ENCODE assay signal across 1 cellular context in genomic region chr2:176455865-176456291, GRCh38.
TF ChIP-seq lines count a peak whose summit lies in the region.

No MANE protein-coding gene starts in this region.

TF ChIP-seq in IMR-90, 13 proteins besides CTCF, POLR2A, EP300 and RAD21 (continued from another document):
- no peak for TF ChIP-seq USF2 (IDR thresholded peaks at IDR 0.05; ENCODE audit: low read depth, low read length)
- no peak for TF ChIP-seq CEBPB (IDR thresholded peaks at IDR 0.05; ENCODE audit: low read depth, low read length)
- no peak for TF ChIP-seq NFE2L2 (IDR thresholded peaks at IDR 0.05; ENCODE audit: low read depth, low read length)
- no peak for TF ChIP-seq CHD1 (IDR thresholded peaks at IDR 0.05; ENCODE audit: low read depth, low read length)
- no peak for TF ChIP-seq ELK1 (IDR thresholded peaks at IDR 0.05; ENCODE audit: borderline replicate concordance, low read depth, low read length)
- no peak for TF ChIP-seq RCOR1 (IDR thresholded peaks at IDR 0.05; ENCODE audit: insufficient replicate concordance, low read length)
- TF ChIP-seq SMC3 (IDR thresholded peaks at IDR 0.05; ENCODE audit: low read depth, low read length), result no peak
- TF ChIP-seq MAZ (IDR thresholded peaks at IDR 0.05; ENCODE audit: borderline replicate concordance, low read depth, low read length), result no peak
